In the genomic region with DNA sequence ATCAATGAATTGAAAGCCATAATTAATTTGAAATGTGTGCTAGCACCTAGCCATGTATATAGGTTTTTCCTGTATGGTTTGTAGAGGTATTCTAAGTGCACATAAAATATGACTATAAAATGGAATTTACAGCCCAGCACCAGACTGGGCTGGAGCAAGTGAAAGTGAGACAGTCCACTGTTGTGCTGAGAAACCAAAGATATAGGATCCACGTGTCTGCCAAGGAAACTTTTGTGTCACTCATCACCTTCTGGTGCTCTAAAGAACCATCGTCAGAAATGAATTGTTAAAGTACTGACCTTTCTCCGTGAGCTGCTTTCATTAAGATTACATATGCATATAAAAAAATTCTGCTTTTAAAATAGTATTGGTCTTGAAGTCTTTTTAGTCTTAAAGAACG, we compare ENCODE assay signal across 16 cellular contexts.
"Had no signal": no experiment of that assay in that cellular context is flagged by ENCODE, and none has a peak within 500 bp of the region (broad histone marks: within the 10 kb centered on the region; RNA-seq: fewer than 3 reads in every experiment).

No MANE protein-coding gene starts in this region.

- H3K27ac Mint-ChIP-seq: endodermal cell, natural killer cell had no signal

- H3K9me3 ChIP-seq: stomach, thoracic aorta, transverse colon had no signal

- H3K4me3 ChIP-seq: coronary artery, stomach, thoracic aorta, transverse colon had no signal

- H3K4me3 Mint-ChIP-seq: endodermal cell, natural killer cell, neural crest cell had no signal

- H3K36me3 Mint-ChIP-seq: natural killer cell had no signal

- H3K4me1 Mint-ChIP-seq: endodermal cell, natural killer cell had no signal

- H3K9me3 Mint-ChIP-seq: endodermal cell had no signal

- H3K4me1 ChIP-seq: stomach, transverse colon had no signal

- H3K36me3 ChIP-seq: stomach, thoracic aorta, transverse colon had no signal

- DNase-seq: effector CD4-positive, alpha-beta T cell; endodermal cell; erythroblast; foreskin melanocyte; islet precursor cell; natural killer cell; posterior cingulate gyrus; small intestine; stimulated activated CD4-positive, alpha-beta T cell treated with anti-CD3 and anti-CD28 coated beads, Interleukin-12 subunit alpha, Interleukin-12 subunit beta, amount 100 ng/mL, for 4 hours; stimulated activated naive CD4-positive, alpha-beta T cell; stomach; substantia nigra; transverse colon had no signal

- H3K27me3 ChIP-seq: stomach, transverse colon had no signal

- H3K27ac ChIP-seq: coronary artery, stomach, thoracic aorta, transverse colon had no signal

- ATAC-seq: natural killer cell had no signal
